8 cellular contexts compared by ENCODE assay signal in genomic region chr1:66350001-66350547, GRCh38.
DNase-seq lines count a peak whose midpoint lies in the region; ATAC-seq, FAIRE-seq and TF ChIP-seq lines count a peak whose summit lies in the region.

No MANE protein-coding gene starts in this region.

- peak overlapping the region; percentile 2 for H3K9ac ChIP-seq in skeletal muscle satellite cell (ENCODE audit: low read depth, low read length)

- H3K4me1 ChIP-seq in skeletal muscle satellite cell (ENCODE audit: control insufficient read depth, insufficient read depth, low read length): peaks cover 59% of the 10 kb centered on the region

- ATAC-seq in GM19395 (IDR thresholded peaks at IDR 0.05; ENCODE audit: unreplicated experiment): peak; percentile 63
- peak; percentile 72 for ATAC-seq in HG03378 (IDR thresholded peaks at IDR 0.05; ENCODE audit: unreplicated experiment)

- peak; percentile 53 for FAIRE-seq in TTC549 (lab: Jason Lieb, UNC)

- peak overlapping the region; percentile 63 for H3K4me2 ChIP-seq in skeletal muscle satellite cell (ENCODE audit: low read length)

- peak overlapping the region; percentile 25 for H3K27ac ChIP-seq in AG04450 (ENCODE audit: low read depth, low read length)

- H3K36me3 ChIP-seq in skeletal muscle satellite cell (ENCODE audit: insufficient read depth, low read length): no peaks in the 10 kb centered on the region

- POLR2A ChIA-PET in AG04450 (lab: Yijun Ruan, JAX): interaction anchor here (1.3 kb wide), 1 partner anchor 86 kb away, joined by 3 read pairs; no protein-coding TSS in a partner anchor

- DNase-seq in AG04450 (ENCODE audit: low read depth, low spot score) (no peak), fibroblast of villous mesenchyme (ENCODE audit: low read depth) (peak; percentile 54), OCI-M2 (lab: John Stamatoyannopoulos, UW; ENCODE audit: unreplicated experiment) (no peak), NCI-H446 treated with DMSO at 0.1 percent for 48 hours (lab: John Stamatoyannopoulos, UW) (no peak)

- TF ChIP-seq CTCF in AG04450 (IDR thresholded peaks at IDR 0.05; ENCODE audit: low read depth, low read length) (no peak), fibroblast of villous mesenchyme (IDR thresholded peaks at IDR 0.05; ENCODE audit: insufficient read depth, low read depth, low read length) (no peak)

- H3K27me3 ChIP-seq in AG04450 (ENCODE audit: control insufficient read depth, insufficient read depth, low read length) (no peaks in the 10 kb centered on the region), skeletal muscle satellite cell (ENCODE audit: control insufficient read depth, insufficient read depth, low read length) (no peaks in the 10 kb centered on the region)

- CTCF ChIA-PET in AG04450 (lab: Charles Lee): interaction anchor here (1.0 to 2.4 kb wide), 5 partner anchors 10 to 154 kb away, joined by 4 to 13 read pairs (median 6); no protein-coding TSS in a partner anchor

- H3K9me3 ChIP-seq in AG04450 (ENCODE audit: control insufficient read depth, insufficient read depth, low read length) (no peaks in the 10 kb centered on the region), skeletal muscle satellite cell (replicated peaks; ENCODE audit: low read length) (no peaks in the 10 kb centered on the region)

- H3K4me3 ChIP-seq in AG04450 (ENCODE audit: low read depth, low read length) (no peak overlapping the region), fibroblast of villous mesenchyme (ENCODE audit: low read depth, low read length) (no peak overlapping the region), skeletal muscle satellite cell (ENCODE audit: low read length) (peak overlapping the region; percentile 22)
